8 cellular contexts compared by ENCODE assay signal in genomic region chr9:33167949-33168535, GRCh38. TPM values are rescaled to one million over a fixed set of nuclear protein-coding genes. Genes with fewer than 3 reads are reported as not detected.
DNase-seq lines count a peak whose midpoint lies in the region; ATAC-seq, FAIRE-seq and TF ChIP-seq lines count a peak whose summit lies in the region.

No MANE protein-coding gene starts in this region.

- peaks cover 50% of the 10 kb centered on the region for H3K4me1 ChIP-seq in mucosa of stomach (ENCODE audit: control insufficient read depth, insufficient read depth, low read length)

- no TSS peak for BruUV-seq in MCF 10A (replicated peaks; lab: Mats Ljungman, UMichigan)

- TF ChIP-seq CTCF in MCF 10A (IDR thresholded peaks at IDR 0.05; ENCODE audit: unreplicated experiment): no peak

- peak overlapping the region; percentile 86 for H3K27ac Mint-ChIP-seq in MCF 10A (ENCODE audit: low read depth, unreplicated experiment)

- POLR2A ChIA-PET in MCF 10A (lab: Yijun Ruan, JAX): interaction anchor here (0.5 to 12.0 kb wide), 15 partner anchors 10 to 208 kb away, joined by 3 to 242 read pairs (median 7); partner anchors contain the start of gene NFX1

- peak overlapping the region; percentile 96 for H3K4me3 Mint-ChIP-seq in MCF 10A (ENCODE audit: unreplicated experiment)

- CTCF ChIA-PET in MCF 10A (lab: Yijun Ruan, JAX): interaction anchor here (0.6 to 1.7 kb wide), 4 partner anchors 10 to 96 kb away, joined by 3 to 7 read pairs (median 4); no protein-coding TSS in a partner anchor

- H3K36me3 ChIP-seq in mucosa of stomach (ENCODE audit: control insufficient read depth, insufficient read depth, low read length): no peaks in the 10 kb centered on the region

- no peaks in the 10 kb centered on the region for H3K9me3 ChIP-seq in mucosa of stomach (ENCODE audit: control insufficient read depth, low read length)

- no peaks in the 10 kb centered on the region for H3K27me3 ChIP-seq in mucosa of stomach (ENCODE audit: control insufficient read depth, insufficient read depth, low read length)

- peak; percentile 87 for FAIRE-seq in GM19239 (lab: Jason Lieb, UNC)

- ATAC-seq in HG02981 (IDR thresholded peaks at IDR 0.05; ENCODE audit: unreplicated experiment) (no peak), GM18868 (IDR thresholded peaks at IDR 0.05; ENCODE audit: unreplicated experiment) (no peak)

- DNase-seq in GM19239 (ENCODE audit: insufficient read length, low spot score) (no peak), NAMALWA (ENCODE audit: low spot score) (peak; percentile 67), MCF 10A (ENCODE audit: unreplicated experiment) (no peak), globus pallidus (ENCODE audit: low spot score) (no peak), DMS79 treated with DMSO at 0.1 percent for 48 hours (lab: John Stamatoyannopoulos, UW) (no peak)

- H3K36me3 Mint-ChIP-seq in MCF 10A (ENCODE audit: insufficient read depth, unreplicated experiment): peaks cover 27% of the 10 kb centered on the region

- no peaks in the 10 kb centered on the region for H3K9me3 Mint-ChIP-seq in MCF 10A (ENCODE audit: unreplicated experiment)

- H3K9ac ChIP-seq in mucosa of stomach (ENCODE audit: low read length): peak overlapping the region; percentile 79

- H3K4me1 Mint-ChIP-seq in MCF 10A (ENCODE audit: insufficient read depth, unreplicated experiment): peaks cover 51% of the 10 kb centered on the region

- H3K4me3 ChIP-seq in mucosa of stomach (ENCODE audit: low read length): no peak overlapping the region

- intact Hi-C loops in MCF 10A (cut with micrococcal nuclease): loop anchor here (2.0 kb wide), 2 partner anchors 35 to 51 kb away; no protein-coding TSS in a partner anchor

- no peaks in the 10 kb centered on the region for H3K27me3 Mint-ChIP-seq in MCF 10A (ENCODE audit: insufficient read depth, unreplicated experiment)

RNA-seq across cellular contexts. Expression of gene B4GALT1, which starts 0.9 kb away (rescaled TPM):
- total RNA-seq in MCF 10A (2022): 155 and 184 TPM in 2 replicates
